ENCODE assay signal across 1 cellular context in the genomic region with DNA sequence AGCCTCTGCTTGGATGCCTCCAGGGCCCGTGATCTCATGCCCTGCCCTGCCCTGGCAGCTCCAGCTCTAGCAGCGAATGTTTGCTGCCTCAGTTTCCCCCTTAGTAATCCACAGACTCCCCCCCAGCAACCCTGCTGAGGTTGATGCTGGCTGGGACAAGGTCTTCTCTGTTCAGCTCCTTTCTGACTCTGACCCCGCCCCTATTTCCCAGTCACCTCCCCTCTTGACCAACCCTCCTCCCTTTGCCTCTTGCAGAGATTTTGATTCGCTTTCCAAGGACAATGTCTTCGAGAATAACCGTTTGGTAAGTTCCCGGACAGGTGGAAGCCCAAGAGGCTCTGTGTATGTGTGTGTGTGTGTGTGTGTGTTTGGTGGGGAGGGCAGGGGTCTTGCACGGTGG.
TF ChIP-seq lines count a peak whose summit lies in the region.

No MANE protein-coding gene starts in this region.

TF ChIP-seq in K562, 482 proteins besides CTCF, POLR2A, EP300 and RAD21:
- TF ChIP-seq TAF15 (IDR thresholded peaks at IDR 0.05; ENCODE audit: low read depth, low read length) (no peak), FOXM1 (IDR thresholded peaks at IDR 0.05; ENCODE audit: low read depth) (no peak), FOXM1 (CRISPR knock-in tag; IDR thresholded peaks at IDR 0.05; ENCODE audit: low read depth) (no peak), PHF8 (IDR thresholded peaks at IDR 0.05; ENCODE audit: borderline replicate concordance, low read length) (no peak), MYC (IDR thresholded peaks at IDR 0.05; ENCODE audit: low read depth, low read length) (no peak), MYC (CRISPR knock-in tag; IDR thresholded peaks at IDR 0.05; ENCODE audit: borderline replicate concordance, low read depth) (no peak), ZNF561 (CRISPR knock-in tag; conservative IDR thresholded peaks at IDR 0.05) (no peak), TRIM24 (IDR thresholded peaks at IDR 0.05) (no peak), BRCA1 (IDR thresholded peaks at IDR 0.05) (no peak), BRCA1 (CRISPR knock-in tag; IDR thresholded peaks at IDR 0.05) (no peak)
